Comparison of ENCODE assay signal across 4 cellular contexts in the genomic region with DNA sequence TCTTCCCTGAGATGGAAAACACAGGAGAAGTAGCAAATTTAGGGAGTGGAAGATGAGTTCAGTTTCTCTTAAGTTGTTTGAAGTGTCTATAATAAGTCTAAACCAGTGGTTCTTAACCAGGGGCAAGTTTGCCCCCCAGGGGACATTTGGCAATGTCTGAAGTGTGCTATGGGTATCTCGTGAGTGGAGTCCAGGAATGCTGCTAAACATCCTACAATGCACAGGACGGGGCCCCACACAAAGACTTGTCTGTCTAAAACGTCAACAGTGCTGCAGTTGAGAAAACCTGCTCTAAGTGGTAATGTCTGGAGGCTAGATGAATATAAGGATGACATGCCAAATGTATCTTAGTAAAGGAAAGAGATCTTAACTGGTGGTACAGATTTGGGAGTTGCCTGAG. TPM values are rescaled to one million over a fixed set of nuclear protein-coding genes. Genes with fewer than 3 reads are reported as not detected.
"Had no signal": no experiment of that assay in that cellular context is flagged by ENCODE, and none has a peak within 500 bp of the region (broad histone marks: within the 10 kb centered on the region; RNA-seq: fewer than 3 reads in every experiment).

No MANE protein-coding gene starts in this region.

RNA-seq across cellular contexts. Expression of gene FBXW10, which starts 37.9 kb away (rescaled TPM):
- total RNA-seq: HT1080, IMR-90, K562 had no signal
- polyA plus RNA-seq: IgD-negative memory B cell, IMR-90, K562 had no signal
